Comparison of ENCODE assay signal across 16 cellular contexts in the genomic region with DNA sequence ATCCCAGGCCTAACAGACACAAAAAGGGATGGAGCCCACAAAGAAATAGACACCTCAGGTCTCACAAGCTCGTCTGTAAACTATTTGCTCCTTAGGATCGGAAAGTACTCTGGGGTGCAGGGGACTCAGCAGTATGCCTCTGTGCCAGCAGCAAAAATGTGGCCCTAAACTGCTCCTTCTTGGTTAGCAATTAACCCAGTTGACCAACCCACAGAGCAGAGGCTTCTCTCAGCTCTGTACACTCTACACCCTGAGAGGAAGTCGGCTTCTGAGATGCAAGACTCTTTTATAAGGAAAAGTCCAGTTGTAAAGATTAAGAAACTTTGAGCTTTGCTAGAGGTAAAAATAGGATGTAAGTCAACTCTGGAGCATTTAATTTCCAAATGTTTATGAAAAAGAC.
DNase-seq lines count a peak whose midpoint lies in the region; ATAC-seq, FAIRE-seq and TF ChIP-seq lines count a peak whose summit lies in the region.
"Had no signal": no experiment of that assay in that cellular context is flagged by ENCODE, and none has a peak within 500 bp of the region (broad histone marks: within the 10 kb centered on the region; RNA-seq: fewer than 3 reads in every experiment).

No MANE protein-coding gene starts in this region.

- ATAC-seq in GM19395 (IDR thresholded peaks at IDR 0.05; ENCODE audit: unreplicated experiment) (peak; percentile 85), HG02623 (IDR thresholded peaks at IDR 0.05; ENCODE audit: unreplicated experiment) (peak; percentile 65), HG03457 (IDR thresholded peaks at IDR 0.05; ENCODE audit: unreplicated experiment) (peak; percentile 81)
- ATAC-seq in CD4-positive, alpha-beta T cell (ENCODE audit: poor library complexity): no peak
- ATAC-seq: gastroesophageal sphincter, HepG2 had no signal

- no peak overlapping the region for H3K27ac Mint-ChIP-seq in CD4-positive, alpha-beta T cell
- H3K27ac Mint-ChIP-seq: activated naive CD4-positive, alpha-beta T cell treated with anti-CD3 and anti-CD28 coated beads for 36 hours; immature natural killer cell had no signal

- FAIRE-seq in HTR-8/SVneo (lab: Jason Lieb, UNC): no peak
- FAIRE-seq: HepG2 had no signal

- no peaks in the 10 kb centered on the region for H3K36me3 ChIP-seq in trophoblast cell (ENCODE audit: control insufficient read depth in 1 of 2, insufficient read depth in 2 of 2, low read length in 2 of 2)
- H3K36me3 ChIP-seq: gastroesophageal sphincter, WERI-Rb-1 had no signal

- H3K27me3 ChIP-seq in trophoblast cell (ENCODE audit: insufficient read depth, low read length): no peaks in the 10 kb centered on the region
- H3K27me3 ChIP-seq in CD4-positive, alpha-beta T cell (ENCODE audit: control insufficient read depth, insufficient read depth, low read length): no peaks in the 10 kb centered on the region
- H3K27me3 ChIP-seq: gastroesophageal sphincter had no signal

- no peaks in the 10 kb centered on the region for H3K9me3 Mint-ChIP-seq in CD4-positive, alpha-beta T cell
- H3K9me3 Mint-ChIP-seq: activated naive CD4-positive, alpha-beta T cell treated with anti-CD3 and anti-CD28 coated beads for 36 hours; CD4-positive, CD25-positive, alpha-beta regulatory T cell; immature natural killer cell had no signal

- H3K14ac ChIP-seq in trophoblast cell (ENCODE audit: low read length): no peak overlapping the region

- H3K4ac ChIP-seq in trophoblast cell (ENCODE audit: low read depth, low read length): no peak overlapping the region

- CTCF ChIA-PET in CD4-positive, alpha-beta T cell (lab: Charles Lee): no interaction called here

- POLR2A ChIA-PET in CD4-positive, alpha-beta T cell (lab: Charles Lee): interaction anchor here (0.6 kb wide), 1 partner anchor 45 kb away, joined by 3 read pairs; no protein-coding TSS in a partner anchor

- no peak overlapping the region for H3K4me3 Mint-ChIP-seq in CD4-positive, alpha-beta T cell
- H3K4me3 Mint-ChIP-seq: activated naive CD4-positive, alpha-beta T cell treated with anti-CD3 and anti-CD28 coated beads for 36 hours; CD4-positive, CD25-positive, alpha-beta regulatory T cell; immature natural killer cell had no signal

- H3K9ac ChIP-seq in trophoblast cell (ENCODE audit: low read length): no peak overlapping the region

- intact Hi-C loops in CD4-positive, alpha-beta T cell (cut with DNase I, micrococcal nuclease): loop anchor here (10.0 kb wide), 2 partner anchors 591 to 801 kb away; no protein-coding TSS in a partner anchor

- no CpG with 5 or more reads among the region's 3 CpGs for WGBS in trophoblast cell (ENCODE audit: extremely low coverage, insufficient coverage, insufficient read length)

- H3K27ac ChIP-seq in trophoblast cell (ENCODE audit: low read depth, low read length): no peak overlapping the region
- no peak overlapping the region for H3K27ac ChIP-seq in CD4-positive, alpha-beta T cell (ENCODE audit: low read depth, low read length)
- H3K27ac ChIP-seq: gastroesophageal sphincter, WERI-Rb-1 had no signal

- peaks cover 5% of the 10 kb centered on the region for H3K4me1 Mint-ChIP-seq in CD4-positive, alpha-beta T cell (ENCODE audit: low read depth)
- H3K4me1 Mint-ChIP-seq: immature natural killer cell had no signal

- H3K4me3 ChIP-seq in trophoblast cell (ENCODE audit: low read depth, low read length): no peak overlapping the region
- H3K4me3 ChIP-seq: gastroesophageal sphincter had no signal

- no peak overlapping the region for H2BK120ac ChIP-seq in trophoblast cell (ENCODE audit: insufficient read depth, low read length, poor library complexity)

- H3K79me2 ChIP-seq in trophoblast cell (ENCODE audit: control insufficient read depth, insufficient read depth, low read length, poor library complexity): no peaks in the 10 kb centered on the region

- no peak overlapping the region for H3K4me2 ChIP-seq in trophoblast cell (ENCODE audit: low read length)

- H4K91ac ChIP-seq in trophoblast cell (ENCODE audit: low read depth, low read length): peak overlapping the region; percentile 19

- H4K8ac ChIP-seq in trophoblast cell (ENCODE audit: low read depth, low read length): peak overlapping the region; percentile 41

- H3K23ac ChIP-seq in trophoblast cell (ENCODE audit: low read length): no peak overlapping the region

- H2AFZ ChIP-seq in trophoblast cell (ENCODE audit: insufficient read depth, low read length, poor library complexity): no peak overlapping the region

- DNase-seq in trophoblast cell (no peak), T-helper 2 cell (no peak), HTR-8/SVneo (ENCODE audit: insufficient read length, low spot score) (no peak), cerebellar nuclear complex (lab: John Stamatoyannopoulos, UW) (no peak)
- no peak for DNase-seq in CD4-positive, alpha-beta T cell
- DNase-seq: activated naive CD4-positive, alpha-beta T cell treated with anti-CD3 and anti-CD28 coated beads for 36 hours; CD4-positive, CD25-positive, alpha-beta regulatory T cell; immature natural killer cell; NCI-H1092; occipital lobe; WERI-Rb-1 had no signal

- H2AK5ac ChIP-seq in trophoblast cell (ENCODE audit: low read length): no peak overlapping the region

- no peak overlapping the region for H2BK12ac ChIP-seq in trophoblast cell (ENCODE audit: low read length)

- H3K4me1 ChIP-seq in trophoblast cell (ENCODE audit: control insufficient read depth in 1 of 2, insufficient read depth in 2 of 2, low read length in 2 of 2): peaks cover 8 to 16% of the 10 kb centered on the region in 2 experiments
- H3K4me1 ChIP-seq: gastroesophageal sphincter had no signal

- H3K36me3 Mint-ChIP-seq in CD4-positive, alpha-beta T cell (ENCODE audit: low read depth): no peaks in the 10 kb centered on the region
- H3K36me3 Mint-ChIP-seq: CD4-positive, CD25-positive, alpha-beta regulatory T cell; immature natural killer cell had no signal

- no peaks in the 10 kb centered on the region for H3K9me3 ChIP-seq in trophoblast cell (ENCODE audit: insufficient read depth, low read depth, low read length)
- H3K9me3 ChIP-seq in CD4-positive, alpha-beta T cell (ENCODE audit: control insufficient read depth, low read length): no peaks in the 10 kb centered on the region
- H3K9me3 ChIP-seq: gastroesophageal sphincter had no signal

- H3K79me1 ChIP-seq in trophoblast cell (ENCODE audit: low read length): peaks cover 4% of the 10 kb centered on the region

- H3K18ac ChIP-seq in trophoblast cell (ENCODE audit: low read length): no peak overlapping the region

- no peak overlapping the region for H2BK5ac ChIP-seq in trophoblast cell (ENCODE audit: low read depth, low read length, poor library complexity)

- no peak for TF ChIP-seq CTCF in CD4-positive, alpha-beta T cell (IDR thresholded peaks at IDR 0.05)

- H3K27me3 Mint-ChIP-seq in CD4-positive, alpha-beta T cell: no peaks in the 10 kb centered on the region

- no peak overlapping the region for H4K12ac ChIP-seq in trophoblast cell (ENCODE audit: low read depth, low read length)
